In the genomic region with DNA sequence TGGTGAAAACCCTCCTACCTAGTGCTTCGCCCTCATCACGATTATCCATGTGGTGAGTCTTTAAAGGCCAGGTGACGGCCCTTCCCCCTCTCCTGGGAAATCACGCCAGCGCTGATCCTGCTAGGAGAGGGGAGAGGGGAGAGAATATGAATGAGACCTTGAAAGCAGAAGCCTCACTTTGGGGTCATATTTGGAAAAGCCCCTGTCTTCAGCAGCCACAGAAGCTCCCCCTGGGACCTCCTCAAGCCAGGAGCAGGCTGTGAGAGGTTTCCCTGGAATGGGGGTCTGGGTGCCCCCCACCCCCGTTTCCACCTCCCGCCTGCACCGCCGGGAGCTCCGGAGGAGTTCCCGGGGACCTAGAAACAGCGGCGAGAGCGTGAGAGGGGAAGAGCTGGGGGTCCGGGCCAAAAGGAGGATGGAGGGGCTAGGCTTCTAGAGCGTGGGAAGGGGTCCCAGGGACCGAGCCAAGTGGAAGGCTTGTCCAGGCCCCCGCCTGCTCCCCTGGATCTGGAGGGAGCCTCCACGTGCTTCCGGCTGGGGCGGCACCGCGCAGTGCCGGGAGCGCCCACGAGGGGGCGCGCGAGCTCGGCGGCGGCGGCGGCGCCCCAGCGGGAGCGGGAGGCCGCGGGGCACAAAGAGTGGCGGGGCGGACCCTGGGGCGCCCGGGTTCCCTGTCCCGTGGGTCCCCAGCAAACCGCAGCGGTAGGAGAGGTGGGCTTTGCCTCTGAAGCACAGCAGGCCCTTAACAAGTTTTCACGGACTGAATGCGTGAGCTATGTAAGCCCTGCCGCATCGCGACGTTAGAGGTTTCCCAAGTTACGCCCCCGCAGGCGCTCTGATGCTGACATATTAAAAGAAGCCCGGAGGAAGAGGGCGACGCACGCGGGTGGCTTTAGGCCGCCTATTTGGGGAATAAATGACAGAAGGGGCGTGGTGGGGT, we compare ENCODE assay signal across 1 cellular context.
TF ChIP-seq lines count a peak whose summit lies in the region.

No MANE protein-coding gene starts in this region.

TF ChIP-seq in HepG2, 621 proteins besides CTCF, POLR2A, EP300 and RAD21 (continued from another document and continues in another):
- TF ChIP-seq, protein P1, sequence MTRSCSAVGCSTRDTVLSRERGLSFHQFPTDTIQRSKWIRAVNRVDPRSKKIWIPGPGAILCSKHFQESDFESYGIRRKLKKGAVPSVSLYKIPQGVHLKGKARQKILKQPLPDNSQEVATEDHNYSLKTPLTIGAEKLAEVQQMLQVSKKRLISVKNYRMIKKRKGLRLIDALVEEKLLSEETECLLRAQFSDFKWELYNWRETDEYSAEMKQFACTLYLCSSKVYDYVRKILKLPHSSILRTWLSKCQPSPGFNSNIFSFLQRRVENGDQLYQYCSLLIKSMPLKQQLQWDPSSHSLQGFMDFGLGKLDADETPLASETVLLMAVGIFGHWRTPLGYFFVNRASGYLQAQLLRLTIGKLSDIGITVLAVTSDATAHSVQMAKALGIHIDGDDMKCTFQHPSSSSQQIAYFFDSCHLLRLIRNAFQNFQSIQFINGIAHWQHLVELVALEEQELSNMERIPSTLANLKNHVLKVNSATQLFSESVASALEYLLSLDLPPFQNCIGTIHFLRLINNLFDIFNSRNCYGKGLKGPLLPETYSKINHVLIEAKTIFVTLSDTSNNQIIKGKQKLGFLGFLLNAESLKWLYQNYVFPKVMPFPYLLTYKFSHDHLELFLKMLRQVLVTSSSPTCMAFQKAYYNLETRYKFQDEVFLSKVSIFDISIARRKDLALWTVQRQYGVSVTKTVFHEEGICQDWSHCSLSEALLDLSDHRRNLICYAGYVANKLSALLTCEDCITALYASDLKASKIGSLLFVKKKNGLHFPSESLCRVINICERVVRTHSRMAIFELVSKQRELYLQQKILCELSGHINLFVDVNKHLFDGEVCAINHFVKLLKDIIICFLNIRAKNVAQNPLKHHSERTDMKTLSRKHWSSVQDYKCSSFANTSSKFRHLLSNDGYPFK (CRISPR knock-in tag; IDR thresholded peaks at IDR 0.05; ENCODE audit: borderline replicate concordance), result no peak
- TF ChIP-seq, protein P2, sequence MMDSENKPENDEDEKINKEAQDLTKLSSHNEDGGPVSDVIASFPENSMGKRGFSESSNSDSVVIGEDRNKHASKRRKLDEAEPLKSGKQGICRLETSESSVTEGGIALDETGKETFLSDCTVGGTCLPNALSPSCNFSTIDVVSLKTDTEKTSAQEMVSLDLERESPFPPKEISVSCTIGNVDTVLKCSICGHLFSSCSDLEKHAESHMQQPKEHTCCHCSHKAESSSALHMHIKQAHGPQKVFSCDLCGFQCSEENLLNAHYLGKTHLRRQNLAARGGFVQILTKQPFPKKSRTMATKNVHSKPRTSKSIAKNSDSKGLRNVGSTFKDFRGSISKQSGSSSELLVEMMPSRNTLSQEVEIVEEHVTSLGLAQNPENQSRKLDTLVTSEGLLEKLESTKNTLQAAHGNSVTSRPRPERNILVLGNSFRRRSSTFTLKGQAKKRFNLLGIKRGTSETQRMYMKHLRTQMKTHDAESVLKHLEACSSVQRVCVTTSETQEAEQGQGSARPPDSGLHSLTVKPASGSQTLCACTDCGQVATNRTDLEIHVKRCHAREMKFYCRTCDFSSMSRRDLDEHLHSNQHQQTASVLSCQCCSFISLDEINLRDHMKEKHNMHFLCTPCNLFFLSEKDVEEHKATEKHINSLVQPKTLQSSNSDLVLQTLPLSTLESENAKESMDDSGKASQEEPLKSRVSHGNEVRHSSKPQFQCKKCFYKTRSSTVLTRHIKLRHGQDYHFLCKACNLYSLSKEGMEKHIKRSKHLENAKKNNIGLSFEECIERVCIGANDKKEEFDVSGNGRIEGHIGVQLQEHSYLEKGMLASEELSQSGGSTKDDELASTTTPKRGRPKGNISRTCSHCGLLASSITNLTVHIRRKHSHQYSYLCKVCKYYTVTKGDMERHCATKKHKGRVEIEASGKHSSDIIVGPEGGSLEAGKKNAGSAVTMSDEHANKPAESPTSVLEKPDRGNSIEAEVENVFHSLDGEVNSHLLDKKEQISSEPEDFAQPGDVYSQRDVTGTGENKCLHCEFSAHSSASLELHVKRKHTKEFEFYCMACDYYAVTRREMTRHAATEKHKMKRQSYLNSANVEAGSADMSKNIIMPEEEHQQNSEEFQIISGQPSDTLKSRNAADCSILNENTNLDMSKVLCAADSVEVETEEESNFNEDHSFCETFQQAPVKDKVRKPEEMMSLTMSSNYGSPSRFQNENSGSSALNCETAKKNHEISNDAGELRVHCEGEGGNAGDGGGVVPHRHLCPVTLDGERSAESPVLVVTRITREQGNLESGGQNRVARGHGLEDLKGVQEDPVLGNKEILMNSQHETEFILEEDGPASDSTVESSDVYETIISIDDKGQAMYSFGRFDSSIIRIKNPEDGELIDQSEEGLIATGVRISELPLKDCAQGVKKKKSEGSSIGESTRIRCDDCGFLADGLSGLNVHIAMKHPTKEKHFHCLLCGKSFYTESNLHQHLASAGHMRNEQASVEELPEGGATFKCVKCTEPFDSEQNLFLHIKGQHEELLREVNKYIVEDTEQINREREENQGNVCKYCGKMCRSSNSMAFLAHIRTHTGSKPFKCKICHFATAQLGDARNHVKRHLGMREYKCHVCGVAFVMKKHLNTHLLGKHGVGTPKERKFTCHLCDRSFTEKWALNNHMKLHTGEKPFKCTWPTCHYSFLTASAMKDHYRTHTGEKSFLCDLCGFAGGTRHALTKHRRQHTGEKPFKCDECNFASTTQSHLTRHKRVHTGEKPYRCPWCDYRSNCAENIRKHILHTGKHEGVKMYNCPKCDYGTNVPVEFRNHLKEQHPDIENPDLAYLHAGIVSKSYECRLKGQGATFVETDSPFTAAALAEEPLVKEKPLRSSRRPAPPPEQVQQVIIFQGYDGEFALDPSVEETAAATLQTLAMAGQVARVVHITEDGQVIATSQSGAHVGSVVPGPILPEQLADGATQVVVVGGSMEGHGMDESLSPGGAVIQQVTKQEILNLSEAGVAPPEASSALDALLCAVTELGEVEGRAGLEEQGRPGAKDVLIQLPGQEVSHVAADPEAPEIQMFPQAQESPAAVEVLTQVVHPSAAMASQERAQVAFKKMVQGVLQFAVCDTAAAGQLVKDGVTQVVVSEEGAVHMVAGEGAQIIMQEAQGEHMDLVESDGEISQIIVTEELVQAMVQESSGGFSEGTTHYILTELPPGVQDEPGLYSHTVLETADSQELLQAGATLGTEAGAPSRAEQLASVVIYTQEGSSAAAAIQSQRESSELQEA (CRISPR knock-in tag; IDR thresholded peaks at IDR 0.05; ENCODE audit: not compliant biosample characterization), result peak; percentile 62
- no peak for TF ChIP-seq SIX1 (CRISPR knock-in tag; IDR thresholded peaks at IDR 0.05; ENCODE audit: borderline replicate concordance)
- TF ChIP-seq, protein P3, sequence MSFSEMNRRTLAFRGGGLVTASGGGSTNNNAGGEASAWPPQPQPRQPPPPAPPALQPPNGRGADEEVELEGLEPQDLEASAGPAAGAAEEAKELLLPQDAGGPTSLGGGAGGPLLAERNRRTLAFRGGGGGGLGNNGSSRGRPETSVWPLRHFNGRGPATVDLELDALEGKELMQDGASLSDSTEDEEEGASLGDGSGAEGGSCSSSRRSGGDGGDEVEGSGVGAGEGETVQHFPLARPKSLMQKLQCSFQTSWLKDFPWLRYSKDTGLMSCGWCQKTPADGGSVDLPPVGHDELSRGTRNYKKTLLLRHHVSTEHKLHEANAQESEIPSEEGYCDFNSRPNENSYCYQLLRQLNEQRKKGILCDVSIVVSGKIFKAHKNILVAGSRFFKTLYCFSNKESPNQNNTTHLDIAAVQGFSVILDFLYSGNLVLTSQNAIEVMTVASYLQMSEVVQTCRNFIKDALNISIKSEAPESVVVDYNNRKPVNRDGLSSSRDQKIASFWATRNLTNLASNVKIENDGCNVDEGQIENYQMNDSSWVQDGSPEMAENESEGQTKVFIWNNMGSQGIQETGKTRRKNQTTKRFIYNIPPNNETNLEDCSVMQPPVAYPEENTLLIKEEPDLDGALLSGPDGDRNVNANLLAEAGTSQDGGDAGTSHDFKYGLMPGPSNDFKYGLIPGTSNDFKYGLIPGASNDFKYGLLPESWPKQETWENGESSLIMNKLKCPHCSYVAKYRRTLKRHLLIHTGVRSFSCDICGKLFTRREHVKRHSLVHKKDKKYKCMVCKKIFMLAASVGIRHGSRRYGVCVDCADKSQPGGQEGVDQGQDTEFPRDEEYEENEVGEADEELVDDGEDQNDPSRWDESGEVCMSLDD (CRISPR knock-in tag; IDR thresholded peaks at IDR 0.05; ENCODE audit: borderline replicate concordance), result peak; percentile 84; the same call in 1 of the 2 replicates
- TF ChIP-seq ONECUT2 (CRISPR knock-in tag; IDR thresholded peaks at IDR 0.05), result no peak
- TF ChIP-seq ZNF644 (CRISPR knock-in tag; IDR thresholded peaks at IDR 0.05; ENCODE audit: low read depth), result no peak
- TF ChIP-seq DPF2 (CRISPR knock-in tag; IDR thresholded peaks at IDR 0.05; ENCODE audit: borderline replicate concordance, low read depth), result no peak
- no peak for TF ChIP-seq ATM (IDR thresholded peaks at IDR 0.05; ENCODE audit: borderline replicate concordance)
- 0 out of 2 replicates have a peak, but pooled peaks have one; percentile 9 for TF ChIP-seq RARA (CRISPR knock-in tag; IDR thresholded peaks at IDR 0.05)
- 0 out of 2 replicates have a peak, but pooled peaks have one; percentile 43 for TF ChIP-seq HES4 (CRISPR knock-in tag; IDR thresholded peaks at IDR 0.05; ENCODE audit: borderline replicate concordance)
- no peak for TF ChIP-seq TSC22D2 (CRISPR knock-in tag; IDR thresholded peaks at IDR 0.05; ENCODE audit: borderline replicate concordance)
- TF ChIP-seq SRF (IDR thresholded peaks at IDR 0.05; ENCODE audit: low read depth, low read length), result no peak
- TF ChIP-seq ZNF652 (CRISPR knock-in tag; IDR thresholded peaks at IDR 0.05; ENCODE audit: borderline replicate concordance, low read depth), result no peak
- TF ChIP-seq TBL1XR1 (IDR thresholded peaks at IDR 0.05; ENCODE audit: borderline replicate concordance, low read length, partially characterized antibody), result no peak
- no peak for TF ChIP-seq MAFF (IDR thresholded peaks at IDR 0.05; ENCODE audit: low read depth, low read length)
- TF ChIP-seq, protein P4, sequence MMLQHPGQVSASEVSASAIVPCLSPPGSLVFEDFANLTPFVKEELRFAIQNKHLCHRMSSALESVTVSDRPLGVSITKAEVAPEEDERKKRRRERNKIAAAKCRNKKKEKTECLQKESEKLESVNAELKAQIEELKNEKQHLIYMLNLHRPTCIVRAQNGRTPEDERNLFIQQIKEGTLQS (CRISPR knock-in tag; IDR thresholded peaks at IDR 0.05), result no peak
- no peak for TF ChIP-seq ZNF331 (CRISPR knock-in tag; IDR thresholded peaks at IDR 0.05)
- TF ChIP-seq, protein P5, sequence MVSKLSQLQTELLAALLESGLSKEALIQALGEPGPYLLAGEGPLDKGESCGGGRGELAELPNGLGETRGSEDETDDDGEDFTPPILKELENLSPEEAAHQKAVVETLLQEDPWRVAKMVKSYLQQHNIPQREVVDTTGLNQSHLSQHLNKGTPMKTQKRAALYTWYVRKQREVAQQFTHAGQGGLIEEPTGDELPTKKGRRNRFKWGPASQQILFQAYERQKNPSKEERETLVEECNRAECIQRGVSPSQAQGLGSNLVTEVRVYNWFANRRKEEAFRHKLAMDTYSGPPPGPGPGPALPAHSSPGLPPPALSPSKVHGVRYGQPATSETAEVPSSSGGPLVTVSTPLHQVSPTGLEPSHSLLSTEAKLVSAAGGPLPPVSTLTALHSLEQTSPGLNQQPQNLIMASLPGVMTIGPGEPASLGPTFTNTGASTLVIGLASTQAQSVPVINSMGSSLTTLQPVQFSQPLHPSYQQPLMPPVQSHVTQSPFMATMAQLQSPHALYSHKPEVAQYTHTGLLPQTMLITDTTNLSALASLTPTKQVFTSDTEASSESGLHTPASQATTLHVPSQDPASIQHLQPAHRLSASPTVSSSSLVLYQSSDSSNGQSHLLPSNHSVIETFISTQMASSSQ (IDR thresholded peaks at IDR 0.05; ENCODE audit: low read depth), result no peak
- TF ChIP-seq, protein P5 (CRISPR knock-in tag; IDR thresholded peaks at IDR 0.05; ENCODE audit: borderline replicate concordance), result no peak
- no peak for TF ChIP-seq TCF12 (IDR thresholded peaks at IDR 0.05)
- TF ChIP-seq TCF12 (CRISPR knock-in tag; IDR thresholded peaks at IDR 0.05), result no peak
- TF ChIP-seq, protein P6, sequence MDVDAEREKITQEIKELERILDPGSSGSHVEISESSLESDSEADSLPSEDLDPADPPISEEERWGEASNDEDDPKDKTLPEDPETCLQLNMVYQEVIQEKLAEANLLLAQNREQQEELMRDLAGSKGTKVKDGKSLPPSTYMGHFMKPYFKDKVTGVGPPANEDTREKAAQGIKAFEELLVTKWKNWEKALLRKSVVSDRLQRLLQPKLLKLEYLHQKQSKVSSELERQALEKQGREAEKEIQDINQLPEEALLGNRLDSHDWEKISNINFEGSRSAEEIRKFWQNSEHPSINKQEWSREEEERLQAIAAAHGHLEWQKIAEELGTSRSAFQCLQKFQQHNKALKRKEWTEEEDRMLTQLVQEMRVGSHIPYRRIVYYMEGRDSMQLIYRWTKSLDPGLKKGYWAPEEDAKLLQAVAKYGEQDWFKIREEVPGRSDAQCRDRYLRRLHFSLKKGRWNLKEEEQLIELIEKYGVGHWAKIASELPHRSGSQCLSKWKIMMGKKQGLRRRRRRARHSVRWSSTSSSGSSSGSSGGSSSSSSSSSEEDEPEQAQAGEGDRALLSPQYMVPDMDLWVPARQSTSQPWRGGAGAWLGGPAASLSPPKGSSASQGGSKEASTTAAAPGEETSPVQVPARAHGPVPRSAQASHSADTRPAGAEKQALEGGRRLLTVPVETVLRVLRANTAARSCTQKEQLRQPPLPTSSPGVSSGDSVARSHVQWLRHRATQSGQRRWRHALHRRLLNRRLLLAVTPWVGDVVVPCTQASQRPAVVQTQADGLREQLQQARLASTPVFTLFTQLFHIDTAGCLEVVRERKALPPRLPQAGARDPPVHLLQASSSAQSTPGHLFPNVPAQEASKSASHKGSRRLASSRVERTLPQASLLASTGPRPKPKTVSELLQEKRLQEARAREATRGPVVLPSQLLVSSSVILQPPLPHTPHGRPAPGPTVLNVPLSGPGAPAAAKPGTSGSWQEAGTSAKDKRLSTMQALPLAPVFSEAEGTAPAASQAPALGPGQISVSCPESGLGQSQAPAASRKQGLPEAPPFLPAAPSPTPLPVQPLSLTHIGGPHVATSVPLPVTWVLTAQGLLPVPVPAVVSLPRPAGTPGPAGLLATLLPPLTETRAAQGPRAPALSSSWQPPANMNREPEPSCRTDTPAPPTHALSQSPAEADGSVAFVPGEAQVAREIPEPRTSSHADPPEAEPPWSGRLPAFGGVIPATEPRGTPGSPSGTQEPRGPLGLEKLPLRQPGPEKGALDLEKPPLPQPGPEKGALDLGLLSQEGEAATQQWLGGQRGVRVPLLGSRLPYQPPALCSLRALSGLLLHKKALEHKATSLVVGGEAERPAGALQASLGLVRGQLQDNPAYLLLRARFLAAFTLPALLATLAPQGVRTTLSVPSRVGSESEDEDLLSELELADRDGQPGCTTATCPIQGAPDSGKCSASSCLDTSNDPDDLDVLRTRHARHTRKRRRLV (CRISPR knock-in tag; IDR thresholded peaks at IDR 0.05), result no peak
- TF ChIP-seq CHD2 (IDR thresholded peaks at IDR 0.05; ENCODE audit: low read depth, low read length), result no peak
- peak; percentile 85 for TF ChIP-seq ZNF274 (CRISPR knock-in tag; IDR thresholded peaks at IDR 0.05)
- peak; percentile 61 for TF ChIP-seq ZFX (CRISPR knock-in tag; IDR thresholded peaks at IDR 0.05; ENCODE audit: low read depth)
- no peak for TF ChIP-seq SYNCRIP (IDR thresholded peaks at IDR 0.05; ENCODE audit: insufficient read depth, low read depth, low read length)
